In genomic region chr12:105228494-105228893, GRCh38 we compare ENCODE assay signal across 14 cellular contexts. TPM values are rescaled to one million over a fixed set of nuclear protein-coding genes. Genes with fewer than 3 reads are reported as not detected.
DNase-seq lines count a peak whose midpoint lies in the region; ATAC-seq and TF ChIP-seq lines count a peak whose summit lies in the region.
"Had no signal": no experiment of that assay in that cellular context is flagged by ENCODE, and none has a peak within 500 bp of the region (broad histone marks: within the 10 kb centered on the region; RNA-seq: fewer than 3 reads in every experiment).

No MANE protein-coding gene starts in this region.

- peaks cover 0 to 17% (median 5%) of the 10 kb centered on the region in 3 donors for H3K36me3 ChIP-seq in tibial nerve

- peak in 1 of 2 donors; percentile 70 for TF ChIP-seq EP300 in tibial nerve (IDR thresholded peaks at IDR 0.05)

- peak overlapping the region; percentile 16 for H3K27ac Mint-ChIP-seq in activated naive CD4-positive, alpha-beta T cell treated with anti-CD3 and anti-CD28 coated beads for 36 hours
- H3K27ac Mint-ChIP-seq in activated T-helper 2 cell treated with anti-CD3 and anti-CD28 coated beads, Interferon-gamma antibody, Interleukin-2, Interleukin-4, amounts not matched to agents 10 μg/mL and 5 μg/mL and 100 μg/mL, durations not matched to agents 14 hours and 24 hours and 36 hours, result peak overlapping the region; percentile 79

- H3K4me3 Mint-ChIP-seq in activated naive CD4-positive, alpha-beta T cell treated with anti-CD3 and anti-CD28 coated beads for 36 hours, result no peak overlapping the region
- no peak overlapping the region for H3K4me3 Mint-ChIP-seq in activated T-helper 2 cell treated with anti-CD3 and anti-CD28 coated beads, Interferon-gamma antibody, Interleukin-2, Interleukin-4, amounts not matched to agents 10 μg/mL and 5 μg/mL and 100 μg/mL, durations not matched to agents 14 hours and 24 hours and 36 hours (ENCODE audit: low read depth)

- no peak for ATAC-seq in HG02571 (IDR thresholded peaks at IDR 0.05; ENCODE audit: unreplicated experiment)
- ATAC-seq: left lobe of liver, right cardiac atrium, Right ventricle myocardium inferior had no signal

- DNase-seq in activated naive CD4-positive, alpha-beta T cell treated with anti-CD3 and anti-CD28 coated beads for 36 hours, result peak; percentile 21
- no peak for DNase-seq in activated naive CD4-positive, alpha-beta T cell treated with Interleukin-2 at 50 U/mL for 16 hours
- no peak for DNase-seq in activated T-helper 2 cell treated with anti-CD3 and anti-CD28 coated beads, Interferon-gamma antibody, Interleukin-2, Interleukin-4, amounts not matched to agents 10 μg/mL and 5 μg/mL and 100 μg/mL, durations not matched to agents 14 hours and 24 hours and 36 hours (ENCODE audit: low spot score)
- DNase-seq in fibroblast of the conjunctiva (ENCODE audit: low read depth) (peak; percentile 60), tibial nerve (ENCODE audit: low spot score in 2 of 2) (no peak), DMS53 treated with DMSO at 0.1 percent for 48 hours (lab: John Stamatoyannopoulos, UW; ENCODE audit: unreplicated experiment) (no peak), hepatic stellate cell (ENCODE audit: low spot score) (no peak)
- DNase-seq: NCI-H1694, right cardiac atrium had no signal

- CTCF ChIA-PET in activated naive CD4-positive, alpha-beta T cell treated with anti-CD3 and anti-CD28 coated beads for 36 hours (lab: Charles Lee), result no interaction called here

- peaks cover 0 to 100% (median 48%) of the 10 kb centered on the region in 4 donors for H3K4me1 ChIP-seq in tibial nerve

- H3K27me3 Mint-ChIP-seq in activated naive CD4-positive, alpha-beta T cell treated with anti-CD3 and anti-CD28 coated beads for 36 hours (ENCODE audit: low read depth), result no peaks in the 10 kb centered on the region
- H3K27me3 Mint-ChIP-seq in activated T-helper 2 cell treated with anti-CD3 and anti-CD28 coated beads, Interferon-gamma antibody, Interleukin-2, Interleukin-4, amounts not matched to agents 10 μg/mL and 5 μg/mL and 100 μg/mL, durations not matched to agents 14 hours and 24 hours and 36 hours (ENCODE audit: low read depth), result no peaks in the 10 kb centered on the region

- TF ChIP-seq CTCF in tibial nerve (IDR thresholded peaks at IDR 0.05), result no peak

- no peak overlapping the region for H3K4me3 ChIP-seq in tibial nerve
- H3K4me3 ChIP-seq: BLaER1 had no signal

- H3K4me1 Mint-ChIP-seq in activated naive CD4-positive, alpha-beta T cell treated with anti-CD3 and anti-CD28 coated beads for 36 hours (ENCODE audit: low read depth), result peaks cover 59% of the 10 kb centered on the region
- peaks cover 58% of the 10 kb centered on the region for H3K4me1 Mint-ChIP-seq in activated T-helper 2 cell treated with anti-CD3 and anti-CD28 coated beads, Interferon-gamma antibody, Interleukin-2, Interleukin-4, amounts not matched to agents 10 μg/mL and 5 μg/mL and 100 μg/mL, durations not matched to agents 14 hours and 24 hours and 36 hours (ENCODE audit: low read depth)

- no peaks in the 10 kb centered on the region for H3K9me3 ChIP-seq in tibial nerve
- H3K9me3 ChIP-seq: BLaER1 had no signal

- H3K27me3 ChIP-seq in tibial nerve, result no peaks in the 10 kb centered on the region
- H3K27me3 ChIP-seq: BLaER1 had no signal

- H3K9me3 Mint-ChIP-seq in activated naive CD4-positive, alpha-beta T cell treated with anti-CD3 and anti-CD28 coated beads for 36 hours, result no peaks in the 10 kb centered on the region
- no peaks in the 10 kb centered on the region for H3K9me3 Mint-ChIP-seq in activated T-helper 2 cell treated with anti-CD3 and anti-CD28 coated beads, Interferon-gamma antibody, Interleukin-2, Interleukin-4, amounts not matched to agents 10 μg/mL and 5 μg/mL and 100 μg/mL, durations not matched to agents 14 hours and 24 hours and 36 hours

- H3K27ac ChIP-seq in tibial nerve, result peak overlapping the region in 3 of 4 donors; percentile 23 to 81 (median 79)
- H3K27ac ChIP-seq: BLaER1, HL-60 had no signal

- no peak for TF ChIP-seq POLR2A in tibial nerve (IDR thresholded peaks at IDR 0.05)

- intact Hi-C loops in activated naive CD4-positive, alpha-beta T cell treated with anti-CD3 and anti-CD28 coated beads for 36 hours (cut with micrococcal nuclease), result no loop called here
- intact Hi-C loops in activated T-helper 2 cell treated with anti-CD3 and anti-CD28 coated beads, Interferon-gamma antibody, Interleukin-2, Interleukin-4, amounts not matched to agents 10 μg/mL and 5 μg/mL and 100 μg/mL, durations not matched to agents 14 hours and 24 hours and 36 hours (cut with micrococcal nuclease), result loop anchor here (2.0 to 5.0 kb wide), 5 partner anchors 49 to 941 kb away; no protein-coding TSS in a partner anchor

- 12 to 13% methylated on average over 1 of the region's 1 CpG for WGBS in tibial nerve, 2 donors

- peaks cover 15% of the 10 kb centered on the region for H3K36me3 Mint-ChIP-seq in activated naive CD4-positive, alpha-beta T cell treated with anti-CD3 and anti-CD28 coated beads for 36 hours (ENCODE audit: low read depth)
- peaks cover 63% of the 10 kb centered on the region for H3K36me3 Mint-ChIP-seq in activated T-helper 2 cell treated with anti-CD3 and anti-CD28 coated beads, Interferon-gamma antibody, Interleukin-2, Interleukin-4, amounts not matched to agents 10 μg/mL and 5 μg/mL and 100 μg/mL, durations not matched to agents 14 hours and 24 hours and 36 hours (ENCODE audit: low read depth)

RNA-seq across cellular contexts. Expression of gene APPL2, which starts 7.5 kb away (rescaled TPM):
- 10 to 100 TPM; 12.7 to 13.5 TPM for total RNA-seq in activated naive CD4-positive, alpha-beta T cell treated with anti-CD3 and anti-CD28 coated beads for 36 hours
- total RNA-seq in activated T-helper 2 cell treated with anti-CD3 and anti-CD28 coated beads, Interferon-gamma antibody, Interleukin-2, Interleukin-4, amounts not matched to agents 10 μg/mL and 5 μg/mL and 100 μg/mL, durations not matched to agents 14 hours and 24 hours and 36 hours, result 28.8 and 30.4 TPM in 2 replicates
- total RNA-seq in tibial nerve, result 10 to 100 TPM; 48.6 to 97.9 (median 79.5) TPM

Comparison
In these comparisons a context has a peak if more than half of its experiments do, and no peak if none do; other contexts are left out.
1. DNase-seq: peak in activated naive CD4-positive, alpha-beta T cell treated with anti-CD3 and anti-CD28 coated beads for 36 hours (single experiment) and fibroblast of the conjunctiva (single experiment); none in activated naive CD4-positive, alpha-beta T cell treated with Interleukin-2 at 50 U/mL for 16 hours (single experiment), activated T-helper 2 cell treated with anti-CD3 and anti-CD28 coated beads, Interferon-gamma antibody, Interleukin-2, Interleukin-4, amounts not matched to agents 10 μg/mL and 5 μg/mL and 100 μg/mL, durations not matched to agents 14 hours and 24 hours and 36 hours (single experiment), tibial nerve (0 of 2), DMS53 treated with DMSO at 0.1 percent for 48 hours (single experiment) and hepatic stellate cell (single experiment).